ENCODE assay signal across 8 cellular contexts in the genomic region with DNA sequence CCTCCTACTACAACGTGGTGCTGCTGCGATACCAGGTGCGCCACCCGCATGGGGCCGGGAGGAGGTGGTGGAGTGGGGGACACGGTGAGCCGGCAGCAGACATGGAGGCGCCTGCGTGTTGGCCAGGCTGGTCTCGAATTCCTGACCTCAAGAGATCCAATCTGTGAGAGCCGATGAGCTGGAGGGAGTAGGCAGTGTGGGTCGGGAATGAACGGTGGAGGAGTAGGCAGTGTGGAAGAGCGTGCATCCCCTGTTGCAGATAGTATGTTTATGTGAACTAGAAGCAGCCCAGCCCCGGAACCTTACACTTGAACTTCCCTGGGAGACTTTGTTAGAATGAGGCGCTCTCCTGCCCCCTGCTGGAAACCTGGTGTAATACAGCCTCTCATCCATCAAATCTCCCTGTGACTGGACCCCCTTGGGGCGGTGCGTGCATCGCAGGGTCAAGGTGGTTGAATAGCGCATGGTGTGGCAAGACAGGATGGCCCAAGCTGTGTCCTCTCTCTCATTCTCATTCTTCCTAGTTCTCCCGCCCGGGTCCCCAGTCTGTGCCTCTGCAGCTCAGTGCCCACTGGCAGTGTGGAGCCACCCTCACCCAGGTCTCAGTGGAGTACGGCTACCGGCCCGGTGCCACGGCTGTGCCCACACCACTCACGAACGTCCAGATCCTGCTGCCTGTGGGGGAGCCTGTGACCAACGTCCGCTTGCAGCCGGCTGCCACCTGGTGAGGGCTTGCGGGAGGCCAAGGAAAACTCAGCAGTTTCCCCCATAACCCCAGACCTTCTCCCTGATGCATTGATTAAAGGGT. TPM values are rescaled to one million over a fixed set of nuclear protein-coding genes. Genes with fewer than 3 reads are reported as not detected.
A peak's percentile ranks its signal among the peaks of the same experiment; 100 is the strongest.
DNase-seq lines count a peak whose midpoint lies in the region; ATAC-seq and TF ChIP-seq lines count a peak whose summit lies in the region.

No MANE protein-coding gene starts in this region.

- TF ChIP-seq CTCF in Peyer's patch (IDR thresholded peaks at IDR 0.05) (peak; percentile 79 to 86 (median 81)), ovary (IDR thresholded peaks at IDR 0.05) (peak; percentile 64 to 79 (median 76)), tibial artery (IDR thresholded peaks at IDR 0.05) (peak; percentile 74 to 75)

- no peak for ATAC-seq in HG03520 (IDR thresholded peaks at IDR 0.05; ENCODE audit: unreplicated experiment)

- WGBS in ovary, 3 donors: 24 to 33% (median 26%) methylated on average over 32 of the region's 32 CpGs

- H3K27ac ChIP-seq in Peyer's patch (no peak overlapping the region), ovary (no peak overlapping the region), tibial artery (no peak overlapping the region)

- H3K36me3 ChIP-seq in Peyer's patch: no peaks in the 10 kb centered on the region
- no peaks in the 10 kb centered on the region for H3K36me3 ChIP-seq in ovary
- no peaks in the 10 kb centered on the region for H3K36me3 ChIP-seq in tibial artery

- peak; percentile 68 for DNase-seq in COLO829 (ENCODE audit: low spot score)
- peak; percentile 87 for DNase-seq in HuH-7 (ENCODE audit: low spot score)
- DNase-seq in Peyer's patch: peak; percentile 72 to 89 (median 74)
- DNase-seq in activated T-cell treated with anti-CD3 and anti-CD28 coated beads, Interleukin-2, amount 50 U/mL, for 48 hours: peak; percentile 85 to 86
- peak; percentile 43 for DNase-seq in fibroblast of the conjunctiva (ENCODE audit: low read depth)
- DNase-seq in ovary: peak; percentile 63 to 80 (median 75)
- peak; percentile 53 to 71 for DNase-seq in tibial artery

- TF ChIP-seq POLR2A in Peyer's patch (IDR thresholded peaks at IDR 0.05): no peak
- no peak for TF ChIP-seq POLR2A in ovary (IDR thresholded peaks at IDR 0.05)

- no peaks in the 10 kb centered on the region for H3K27me3 ChIP-seq in Peyer's patch
- H3K27me3 ChIP-seq in ovary: no peaks in the 10 kb centered on the region
- H3K27me3 ChIP-seq in tibial artery: peaks cover 0 to 58% of the 10 kb centered on the region in 2 donors

- H3K9me3 ChIP-seq in Peyer's patch (no peaks in the 10 kb centered on the region), ovary (no peaks in the 10 kb centered on the region), tibial artery (no peaks in the 10 kb centered on the region)

- H3K4me1 ChIP-seq in Peyer's patch (peaks cover 0 to 7% (median 0%) of the 10 kb centered on the region in 4 donors), ovary (ENCODE audit: insufficient read depth) (peaks cover 6% of the 10 kb centered on the region), tibial artery (peaks cover 0 to 4% (median 2%) of the 10 kb centered on the region in 4 donors)

- intact Hi-C loops in ovary (cut with DNase I): loop anchor here in 1 of 4 donors (5.0 kb wide), 1 partner anchor 68 kb away; no protein-coding TSS in a partner anchor
- intact Hi-C loops in tibial artery (cut with DNase I; ENCODE audit: low total_unique reads): no loop called here

- TF ChIP-seq EP300 in ovary (IDR thresholded peaks at IDR 0.05): no peak

- H3K4me3 ChIP-seq in Peyer's patch (no peak overlapping the region), ovary (no peak overlapping the region), tibial artery (no peak overlapping the region)

RNA-seq across cellular contexts. Expression of gene B3GNT3, which starts 10.5 kb away (rescaled TPM):
- total RNA-seq in Peyer's patch (100 to 1,000 TPM in 3 of 4 donors, 10 to 100 TPM in 1; 13.2 to 154 (median 127) TPM), ovary (under 1 TPM in 5 of 7 donors, not detected in 2; 0.34 to 0.79 (median 0.51) TPM)
- under 1 TPM; 0.25 to 0.28 TPM for polyA plus RNA-seq in ovary

RNA-seq across cellular contexts. Expression of gene FCHO1, which starts 33.1 kb away (rescaled TPM):
- total RNA-seq in Peyer's patch (10 to 100 TPM in 1 of 4 donors, 1 to 10 TPM in 3; 2.3 to 41.3 (median 5.3) TPM), ovary (1 to 10 TPM; 1.7 to 4.3 (median 3.0) TPM)
- polyA plus RNA-seq in ovary: 1 to 10 TPM in 1 of 2 donors, under 1 TPM in 1; 0.95 to 2.0 TPM

RNA-seq across cellular contexts. Expression of gene INSL3, which starts 36.9 kb away (rescaled TPM):
- not detected for total RNA-seq in Peyer's patch
- total RNA-seq in ovary: 1 to 10 TPM in 4 of 7 donors, under 1 TPM in 2, not detected in 1; 0.38 to 4.9 (median 1.4) TPM
- polyA plus RNA-seq in ovary: 100 to 1,000 TPM; 103 to 121 TPM

Comparison
In these comparisons a context has a peak if more than half of its experiments do, and no peak if none do; other contexts are left out.
1. RNA of gene B3GNT3, which starts 10.5 kb away (total RNA-seq): 13.2 to 154 TPM in Peyer's patch; 0.34 to 0.79 TPM in ovary; every median in the first group is over 4 times any median in the second.
2. Peak in every context shown above with its lines, with median percentiles within 50 percentile points of each other: DNase-seq and CTCF ChIP-seq.